ENCODE assay signal across 2 cellular contexts in genomic region chr6:106321940-106322339, GRCh38.
TF ChIP-seq lines count a peak whose summit lies in the region.

No MANE protein-coding gene starts in this region.

TF ChIP-seq in HepG2, 621 proteins besides CTCF, POLR2A, EP300 and RAD21:
- TF ChIP-seq GLI4 (CRISPR knock-in tag; IDR thresholded peaks at IDR 0.05; ENCODE audit: borderline replicate concordance) (no peak), REST (IDR thresholded peaks at IDR 0.05; ENCODE audit: borderline replicate concordance in 1 of 2, low read depth in 1 of 2, low read length in 2 of 2) (no peak), MEIS1 (CRISPR knock-in tag; IDR thresholded peaks at IDR 0.05; ENCODE audit: borderline replicate concordance) (no peak), PAWR (CRISPR knock-in tag; IDR thresholded peaks at IDR 0.05; ENCODE audit: borderline replicate concordance) (no peak), CEBPB (IDR thresholded peaks at IDR 0.05; ENCODE audit: borderline replicate concordance, low read depth, low read length) (peak; percentile 13; the same call in 1 of the 2 replicates)

TF ChIP-seq in H1, 55 proteins besides CTCF, POLR2A, EP300 and RAD21:
- TF ChIP-seq SIRT6 (IDR thresholded peaks at IDR 0.05; ENCODE audit: low read length) (no peak), CEBPB (IDR thresholded peaks at IDR 0.05; ENCODE audit: low read depth, low read length) (peak; percentile 38; the same call in 1 of the 2 replicates)
